13 cellular contexts compared by ENCODE assay signal in genomic region chr12:100356646-100357223, GRCh38. TPM values are rescaled to one million over a fixed set of nuclear protein-coding genes. Genes with fewer than 3 reads are reported as not detected.
DNase-seq lines count a peak whose midpoint lies in the region; ATAC-seq, FAIRE-seq and TF ChIP-seq lines count a peak whose summit lies in the region.
"Had no signal": no experiment of that assay in that cellular context is flagged by ENCODE, and none has a peak within 500 bp of the region (broad histone marks: within the 10 kb centered on the region; RNA-seq: fewer than 3 reads in every experiment).

TSS of gene SLC17A8 (plus strand) at chr12:100357074. CDS start at chr12:100357392, 318 bp downstream.

- H3K27ac ChIP-seq in HepG2 (ENCODE audit: extremely low read length, insufficient read depth, low read length), result no peak within 1 kb of the TSS
- no peak within 1 kb of the TSS for H3K27ac ChIP-seq in upper lobe of right lung
- no peak within 1 kb of the TSS for H3K27ac ChIP-seq in CD4-positive, alpha-beta memory T cell (ENCODE audit: low read depth, low read length)
- H3K27ac ChIP-seq: spleen had no signal

- FAIRE-seq in HepG2 (lab: Jason Lieb, UNC), result no peak
- FAIRE-seq: colon had no signal

- no peak within 1 kb of the TSS for H3K9ac ChIP-seq in HepG2 (ENCODE audit: insufficient read depth, low read depth, low read length)

- H3K4me2 ChIP-seq in HepG2 (ENCODE audit: low read depth, low read length), result peak within 1 kb of the TSS; percentile 62

- H3K27ac Mint-ChIP-seq in CD4-positive, alpha-beta memory T cell, result no peak within 1 kb of the TSS
- H3K27ac Mint-ChIP-seq: activated B cell treated with CpG ODN at 0.5 μM for 24 hours had no signal

- H3K36me3 ChIP-seq in HepG2 (replicated peaks in 1 of 2; ENCODE audit: control insufficient read depth in 1 of 2, insufficient read depth in 2 of 2, low read length in 2 of 2) (no peaks in the 10 kb centered on the region), upper lobe of right lung (no peaks in the 10 kb centered on the region)
- H3K36me3 ChIP-seq in CD4-positive, alpha-beta memory T cell (ENCODE audit: insufficient read depth, low read length), result no peaks in the 10 kb centered on the region
- H3K36me3 ChIP-seq: spleen had no signal

- no peak for TF ChIP-seq CTCF in HepG2 (CRISPR knock-in tag; IDR thresholded peaks at IDR 0.05)
- TF ChIP-seq CTCF in upper lobe of right lung (IDR thresholded peaks at IDR 0.05), result no peak

- WGBS in HepG2 (ENCODE audit: low lambda C conversion rate), result 4% methylated on average over 4 of the region's 13 CpGs

- TF ChIP-seq EP300 in HepG2 (IDR thresholded peaks at IDR 0.05; ENCODE audit: low read depth in 2 of 2, low read length in 2 of 2), result no peak
- TF ChIP-seq EP300 in HepG2 (CRISPR knock-in tag; IDR thresholded peaks at IDR 0.05; ENCODE audit: borderline replicate concordance), result no peak

- H3K79me2 ChIP-seq in HepG2 (ENCODE audit: insufficient read depth, low read length), result no peaks in the 10 kb centered on the region

- CTCF ChIA-PET in HepG2 (lab: Yijun Ruan, JAX; ENCODE audit: low intra/inter-chr PET ratio, low total read pairs), result no interaction called here
- CTCF ChIA-PET in CD4-positive, alpha-beta memory T cell (lab: Charles Lee; ENCODE audit: partially characterized antibody), result no interaction called here

- H2AFZ ChIP-seq in HepG2 (ENCODE audit: low read length), result peak within 1 kb of the TSS; percentile 52

- H3K4me1 ChIP-seq in HepG2 (ENCODE audit: insufficient read depth, low read length) (0 out of 2 replicates have a peak, but pooled peaks cover 11% of the 10 kb centered on the region), upper lobe of right lung (no peaks in the 10 kb centered on the region)
- H3K4me1 ChIP-seq in CD4-positive, alpha-beta memory T cell (ENCODE audit: insufficient read depth, low read length), result no peaks in the 10 kb centered on the region
- H3K4me1 ChIP-seq: spleen had no signal

- H3K4me1 Mint-ChIP-seq in CD4-positive, alpha-beta memory T cell, result no peaks in the 10 kb centered on the region
- H3K4me1 Mint-ChIP-seq: activated B cell treated with CpG ODN at 0.5 μM for 24 hours; naive thymus-derived CD8-positive, alpha-beta T cell had no signal

- BruUV-seq in HepG2 (replicated peaks; lab: Mats Ljungman, UMichigan), result no TSS peak

- H3K27me3 Mint-ChIP-seq in CD4-positive, alpha-beta memory T cell, result peaks cover 10 to 14% of the 10 kb centered on the region in 2 donors

- H3K9me3 Mint-ChIP-seq in CD4-positive, alpha-beta memory T cell, result no peaks in the 10 kb centered on the region
- H3K9me3 Mint-ChIP-seq: activated B cell treated with CpG ODN at 0.5 μM for 24 hours; naive thymus-derived CD8-positive, alpha-beta T cell had no signal

- ATAC-seq in HepG2 (peak; percentile 97), upper lobe of right lung (peak; percentile 55), HG03280 (IDR thresholded peaks at IDR 0.05; ENCODE audit: unreplicated experiment) (no peak)
- ATAC-seq: naive thymus-derived CD8-positive, alpha-beta T cell had no signal

- DNase-seq in SHP77 treated with DMSO at 0.1 percent for 48 hours (lab: John Stamatoyannopoulos, UW) (peak; percentile 4), SHP77 (lab: John Stamatoyannopoulos, UW) (no peak), astrocyte of the hippocampus (ENCODE audit: low read depth, low spot score) (peak; percentile 10), HepG2 (ENCODE audit: low spot score) (no peak), upper lobe of right lung (no peak)
- DNase-seq in CD4-positive, alpha-beta memory T cell, result no peak
- DNase-seq in activated T-cell treated with anti-CD3 and anti-CD28 coated beads, Interleukin-2, amount 50 U/mL, for 1 hour, result no peak
- DNase-seq: activated B cell treated with CpG ODN at 0.5 μM for 24 hours; activated T-cell treated with anti-CD3 and anti-CD28 coated beads for 4 hours; naive thymus-derived CD8-positive, alpha-beta T cell; spleen had no signal

- H4K20me1 ChIP-seq in HepG2 (ENCODE audit: insufficient read depth, low read length), result no peaks in the 10 kb centered on the region

- peak within 1 kb of the TSS; percentile 7 to 27 (median 27); a peak in 4 of 6 replicates for H3K4me3 ChIP-seq in HepG2 (replicated peaks in 1 of 3; ENCODE audit: insufficient read depth in 1 of 3, low read depth in 2 of 3, low read length in 3 of 3)
- H3K4me3 ChIP-seq in upper lobe of right lung, result no peak within 1 kb of the TSS
- H3K4me3 ChIP-seq in CD4-positive, alpha-beta memory T cell (ENCODE audit: low read length in 2 of 2), result no peak within 1 kb of the TSS
- H3K4me3 ChIP-seq: spleen had no signal

- H3K36me3 Mint-ChIP-seq in CD4-positive, alpha-beta memory T cell, result no peaks in the 10 kb centered on the region
- H3K36me3 Mint-ChIP-seq: naive thymus-derived CD8-positive, alpha-beta T cell had no signal

- no peak for TF ChIP-seq RAD21 in HepG2 (CRISPR knock-in tag; IDR thresholded peaks at IDR 0.05)

- H3K9me3 ChIP-seq in HepG2 (ENCODE audit: low read length), result no peaks in the 10 kb centered on the region
- no peaks in the 10 kb centered on the region for H3K9me3 ChIP-seq in upper lobe of right lung
- H3K9me3 ChIP-seq in CD4-positive, alpha-beta memory T cell (ENCODE audit: control insufficient read depth in 1 of 2, low read length in 2 of 2), result no peaks in the 10 kb centered on the region
- H3K9me3 ChIP-seq: spleen had no signal

- TF ChIP-seq POLR2A in HepG2 (IDR thresholded peaks at IDR 0.05; ENCODE audit: insufficient read depth in 1 of 2, low read depth in 2 of 2, low read length in 2 of 2), result no peak

- intact Hi-C loops in HepG2 (cut with micrococcal nuclease; ENCODE audit: unreplicated experiment), result no loop called here
- intact Hi-C loops in upper lobe of right lung (cut with DNase I), result no loop called here
- intact Hi-C loops in CD4-positive, alpha-beta memory T cell (cut with micrococcal nuclease), result no loop called here

- no peak within 1 kb of the TSS for H3K4me3 Mint-ChIP-seq in CD4-positive, alpha-beta memory T cell
- H3K4me3 Mint-ChIP-seq: activated B cell treated with CpG ODN at 0.5 μM for 24 hours; naive thymus-derived CD8-positive, alpha-beta T cell had no signal

- POLR2A ChIA-PET in HepG2 (lab: Yijun Ruan, JAX), result no interaction called here
- POLR2A ChIA-PET in CD4-positive, alpha-beta memory T cell (lab: Charles Lee; ENCODE audit: partially characterized antibody), result no interaction called here

- peaks cover 2 to 10% of the 10 kb centered on the region in 2 experiments; a peak in 2 of 5 replicates for H3K27me3 ChIP-seq in HepG2 (ENCODE audit: control insufficient read depth in 1 of 2, insufficient read depth in 2 of 2, low read length in 2 of 2)
- H3K27me3 ChIP-seq in upper lobe of right lung, result peaks cover 8% of the 10 kb centered on the region
- peaks cover 4% of the 10 kb centered on the region for H3K27me3 ChIP-seq in CD4-positive, alpha-beta memory T cell (ENCODE audit: insufficient read depth, low read length)

- in situ Hi-C loops in HepG2 (cut with HindIII; ENCODE audit: extremely low pct_ligation_motif_present, low pct_unique_long_range_greater_than_20kb), result loop anchor here (10.0 kb wide), 1 partner anchor 378 kb away; no protein-coding TSS in a partner anchor

TF ChIP-seq in HepG2, 621 proteins besides CTCF, POLR2A, EP300 and RAD21 (continues in another document):
- no peak for TF ChIP-seq KLF11 (CRISPR knock-in tag; IDR thresholded peaks at IDR 0.05)
- TF ChIP-seq CSRNP2 (CRISPR knock-in tag; conservative IDR thresholded peaks at IDR 0.05; ENCODE audit: low read depth), result no peak
- no peak for TF ChIP-seq SALL1 (CRISPR knock-in tag; IDR thresholded peaks at IDR 0.05)
- TF ChIP-seq PCBP1 (IDR thresholded peaks at IDR 0.05; ENCODE audit: borderline replicate concordance, low read depth, low read length), result no peak
- TF ChIP-seq KMT2B (CRISPR knock-in tag; IDR thresholded peaks at IDR 0.05), result no peak

RNA-seq across cellular contexts. Expression of gene SLC17A8, which starts in this region (rescaled TPM):
- 0.10 and 0.15 TPM in 2 replicates for total RNA-seq in HepG2 (2016; rRNA removed; fragmentation: Illumina TruSeq; extraction: Trizol)
- total RNA-seq in HepG2 (2016; cell fraction: cytosol; rRNA removed; fragmentation: Illumina TruSeq; extraction: Trizol; ENCODE audit: low read depth), result not detected in 2 replicates
- total RNA-seq in HepG2 (2016; cell fraction: insoluble cytoplasmic fraction; rRNA removed; fragmentation: Illumina TruSeq; extraction: Trizol), result 0.12 and 0.50 TPM in 2 replicates
- total RNA-seq in HepG2 (2016; cell fraction: membrane; rRNA removed; fragmentation: Illumina TruSeq; extraction: Trizol), result 0.03 and 0.10 TPM in 2 replicates
- 0.16 and 0.22 TPM in 2 replicates for total RNA-seq in HepG2 (2016; cell fraction: nucleus; rRNA removed; fragmentation: Illumina TruSeq; extraction: Trizol)
- polyA plus RNA-seq in HepG2 (2011; rRNA removed), result 0.07 TPM in 1 of 2 replicates, not detected in the other
- polyA plus RNA-seq in HepG2 (2011; cell fraction: cytosol; rRNA removed), result 0.04 TPM in 1 of 2 replicates, not detected in the other
- polyA plus RNA-seq in HepG2 (2011; cell fraction: nucleus; rRNA removed), result not detected in 2 replicates
- 0.05 and 0.21 TPM in 2 replicates for polyA plus RNA-seq in HepG2 (2012)
- not detected in 2 replicates for polyA plus RNA-seq in HepG2 (2016; cell fraction: cytosol; fragmentation: Illumina TruSeq; extraction: Trizol; ENCODE audit: low read depth)
- polyA plus RNA-seq in HepG2 (2016; cell fraction: insoluble cytoplasmic fraction; fragmentation: Illumina TruSeq; extraction: Trizol; ENCODE audit: low read depth), result 0.13 and 0.17 TPM in 2 replicates
- polyA plus RNA-seq in HepG2 (2016; cell fraction: membrane; fragmentation: Illumina TruSeq; extraction: Trizol; ENCODE audit: low read depth), result 0.03 and 0.06 TPM in 2 replicates
- polyA plus RNA-seq in HepG2 (2016; cell fraction: nucleus; fragmentation: Illumina TruSeq; extraction: Trizol; ENCODE audit: insufficient read depth, low read depth), result 0.11 and 0.19 TPM in 2 replicates
- polyA minus RNA-seq in HepG2 (2011; rRNA and poly(A)+ RNA removed; ENCODE audit: low replicate concordance), result not detected in 2 replicates
- polyA minus RNA-seq in HepG2 (2011; cell fraction: cytosol; rRNA and poly(A)+ RNA removed), result not detected in 2 replicates
- polyA minus RNA-seq in HepG2 (2011; cell fraction: nucleus; rRNA and poly(A)+ RNA removed), result 0.25 TPM in 1 of 2 replicates, not detected in the other
- 0.14 TPM for total RNA-seq in upper lobe of right lung
- total RNA-seq in CD4-positive, alpha-beta memory T cell, result not detected
- polyA plus RNA-seq in CD4-positive, alpha-beta memory T cell, result not detected
- total RNA-seq: activated B cell treated with CpG ODN at 0.5 μM for 24 hours; naive thymus-derived CD8-positive, alpha-beta T cell had no signal
- polyA plus RNA-seq: naive thymus-derived CD8-positive, alpha-beta T cell had no signal

Comparison
In these comparisons a context has a peak if more than half of its experiments do, and no peak if none do; other contexts are left out.
1. DNase-seq: peak in SHP77 treated with DMSO at 0.1 percent for 48 hours (single experiment) and astrocyte of the hippocampus (single experiment); none in SHP77 (0 of 2), HepG2 (single experiment), upper lobe of right lung (single experiment), CD4-positive, alpha-beta memory T cell (0 of 5) and activated T-cell treated with anti-CD3 and anti-CD28 coated beads, Interleukin-2, amount 50 U/mL, for 1 hour (single experiment).
2. Peak in ATAC-seq, H3K4me3 ChIP-seq and H3K4me2 ChIP-seq in HepG2; RNA of the gene not detected or under 1 TPM.
3. Peak in ATAC-seq in upper lobe of right lung; RNA of the gene not detected or under 1 TPM.